Comparison of ENCODE assay signal across 11 cellular contexts in genomic region chr11:72617080-72617744, GRCh38. TPM values are rescaled to one million over a fixed set of nuclear protein-coding genes. Genes with fewer than 3 reads are reported as not detected.
DNase-seq lines count a peak whose midpoint lies in the region; ATAC-seq and TF ChIP-seq lines count a peak whose summit lies in the region.
"Had no signal": no experiment of that assay in that cellular context is flagged by ENCODE, and none has a peak within 500 bp of the region (broad histone marks: within the 10 kb centered on the region; RNA-seq: fewer than 3 reads in every experiment).

No MANE protein-coding gene starts in this region.

- H3K9me3 ChIP-seq in HEK293 (ENCODE audit: control insufficient read depth, insufficient read depth, low read depth, low read length) = no peaks in the 10 kb centered on the region
- H3K9me3 ChIP-seq in gastrocnemius medialis = no peaks in the 10 kb centered on the region
- H3K9me3 ChIP-seq in BE2C = no peaks in the 10 kb centered on the region
- H3K9me3 ChIP-seq in Caco-2 = no peaks in the 10 kb centered on the region

- H3K4me1 Mint-ChIP-seq in progenitor cell of endocrine pancreas (ENCODE audit: low read depth) (no peaks in the 10 kb centered on the region), Caco-2 (ENCODE audit: low read depth, unreplicated experiment) (no peaks in the 10 kb centered on the region)

- H3K4me1 ChIP-seq in HEK293 (ENCODE audit: control insufficient read depth, insufficient read depth, low read length) (no peaks in the 10 kb centered on the region), gastrocnemius medialis (peaks cover 10 to 13% of the 10 kb centered on the region in 2 donors), BE2C (peaks cover 16% of the 10 kb centered on the region), Caco-2 (no peaks in the 10 kb centered on the region)

- H3K4me3 ChIP-seq in HEK293 (ENCODE audit: low read depth, low read length) (no peak overlapping the region), astrocyte of the spinal cord (ENCODE audit: low read depth, low read length) (no peak overlapping the region), gastrocnemius medialis (no peak overlapping the region), BE2C (ENCODE audit: low read depth, low read length) (no peak overlapping the region), Caco-2 (ENCODE audit: low read depth, low read length) (no peak overlapping the region)
- H3K4me3 ChIP-seq: lung had no signal

- POLR2A ChIA-PET in HEK293 (lab: Yijun Ruan, JAX) (no interaction called here), Caco-2 (lab: Charles Lee) (no interaction called here)

- in situ Hi-C loops in astrocyte of the spinal cord (cut with HindIII; ENCODE audit: low sequenced_read_pairs) (no loop called here), gastrocnemius medialis (cut with MboI; ENCODE audit: low sequenced_read_pairs in 4 of 4) (no loop called here)

- CTCF ChIA-PET in HEK293 (lab: Yijun Ruan, JAX) (interaction anchor here (1.0 kb wide), 1 partner anchor 66 kb away, joined by 3 read pairs; no protein-coding TSS in a partner anchor), Caco-2 (lab: Charles Lee) (interaction anchor here (1.0 kb wide), 1 partner anchor 31 kb away, joined by 3 read pairs; no protein-coding TSS in a partner anchor)

- H3K27ac Mint-ChIP-seq in progenitor cell of endocrine pancreas (no peak overlapping the region), Caco-2 (ENCODE audit: unreplicated experiment) (no peak overlapping the region)
- H3K27ac Mint-ChIP-seq: CD8-positive, alpha-beta memory T cell had no signal

- peak; percentile 38 to 68 for ATAC-seq in gastrocnemius medialis
- no peak for ATAC-seq in GM21717 (IDR thresholded peaks at IDR 0.05; ENCODE audit: unreplicated experiment)

- no TSS peak for BruUV-seq in Caco-2 (replicated peaks; lab: Mats Ljungman, UMichigan)

- TF ChIP-seq CTCF in HEK293 (tag by site-specific recombination; IDR thresholded peaks at IDR 0.05) (no peak), astrocyte of the spinal cord (IDR thresholded peaks at IDR 0.05; ENCODE audit: low read depth, low read length) (no peak), gastrocnemius medialis (IDR thresholded peaks at IDR 0.05 in 4 of 5, conservative IDR thresholded peaks at IDR 0.05 in 1 of 5) (no peak), progenitor cell of endocrine pancreas (IDR thresholded peaks at IDR 0.05; ENCODE audit: unreplicated experiment) (no peak), BE2C (IDR thresholded peaks at IDR 0.05; ENCODE audit: low read depth, low read length) (no peak), Caco-2 (IDR thresholded peaks at IDR 0.05; ENCODE audit: insufficient read depth in 1 of 2, low read depth in 1 of 2, low read length in 1 of 2, severe bottlenecking in 1 of 2, unreplicated experiment in 1 of 2) (no peak)

- DNase-seq in astrocyte of the spinal cord (ENCODE audit: low read depth, low spot score) (peak; percentile 23), gastrocnemius medialis (peak in 1 of 2 donors; percentile 28), progenitor cell of endocrine pancreas (ENCODE audit: low spot score, unreplicated experiment) (no peak), BE2C (no peak), Caco-2 (no peak)
- DNase-seq: activated naive CD4-positive, alpha-beta T cell treated with Interleukin-2 at 50 U/mL for 16 hours; CD8-positive, alpha-beta memory T cell had no signal

- peaks cover 2% of the 10 kb centered on the region for H3K27me3 ChIP-seq in layer of hippocampus (ENCODE audit: control insufficient read depth, insufficient read depth, low read length)
- H3K27me3 ChIP-seq in gastrocnemius medialis = no peaks in the 10 kb centered on the region
- H3K27me3 ChIP-seq in BE2C = no peaks in the 10 kb centered on the region
- peaks cover 17% of the 10 kb centered on the region for H3K27me3 ChIP-seq in Caco-2 (replicated peaks; ENCODE audit: control insufficient read depth, insufficient read depth, low read length)

- intact Hi-C loops in gastrocnemius medialis (cut with DNase I; ENCODE audit: low total_unique reads) = no loop called here
- intact Hi-C loops in Caco-2 (cut with micrococcal nuclease; ENCODE audit: unreplicated experiment) = no loop called here

- H3K27ac ChIP-seq in HEK293 (ENCODE audit: extremely low read depth, low read depth, low read length) (no peak overlapping the region), layer of hippocampus (ENCODE audit: low read depth, low read length) (peak overlapping the region; percentile 44), gastrocnemius medialis (peak overlapping the region in 1 of 4 donors; percentile 22)

- H3K9me3 Mint-ChIP-seq in progenitor cell of endocrine pancreas (ENCODE audit: low read depth) (no peaks in the 10 kb centered on the region), Caco-2 (ENCODE audit: unreplicated experiment) (no peaks in the 10 kb centered on the region)
- H3K9me3 Mint-ChIP-seq: CD8-positive, alpha-beta memory T cell had no signal

- H3K36me3 ChIP-seq in HEK293 (ENCODE audit: control insufficient read depth in 2 of 2, insufficient read depth in 1 of 2, low read length in 2 of 2) (no peaks in the 10 kb centered on the region), gastrocnemius medialis (no peaks in the 10 kb centered on the region), BE2C (peaks cover 7% of the 10 kb centered on the region), Caco-2 (ENCODE audit: control insufficient read depth, insufficient read depth, low read length) (no peaks in the 10 kb centered on the region)

- H3K4me3 Mint-ChIP-seq in progenitor cell of endocrine pancreas (ENCODE audit: low read depth) (no peak overlapping the region), Caco-2 (ENCODE audit: unreplicated experiment) (no peak overlapping the region)
- H3K4me3 Mint-ChIP-seq: CD8-positive, alpha-beta memory T cell had no signal

- H3K27me3 Mint-ChIP-seq in progenitor cell of endocrine pancreas (peaks cover 58% of the 10 kb centered on the region), Caco-2 (ENCODE audit: insufficient read depth, unreplicated experiment) (peaks cover 42% of the 10 kb centered on the region)

- TF ChIP-seq POLR2A in gastrocnemius medialis (IDR thresholded peaks at IDR 0.05) = no peak

- H3K36me3 Mint-ChIP-seq in progenitor cell of endocrine pancreas (ENCODE audit: insufficient read depth) (no peaks in the 10 kb centered on the region), Caco-2 (ENCODE audit: insufficient read depth, unreplicated experiment) (no peaks in the 10 kb centered on the region)
- H3K36me3 Mint-ChIP-seq: CD8-positive, alpha-beta memory T cell had no signal

TF ChIP-seq in HEK293, 187 proteins besides CTCF, POLR2A, EP300 and RAD21:
- TF ChIP-seq ZNF501 (tag by site-specific recombination; IDR thresholded peaks at IDR 0.05) (no peak), ZNF341 (tag by site-specific recombination; IDR thresholded peaks at IDR 0.05; ENCODE audit: low read depth) (0 out of 2 replicates have a peak, but pooled peaks have one; percentile 17), ZBTB6 (tag by site-specific recombination; IDR thresholded peaks at IDR 0.05) (no peak), ZFHX2 (tag by site-specific recombination; conservative IDR thresholded peaks at IDR 0.05) (peak; percentile 86), ZNF677 (tag by site-specific recombination; IDR thresholded peaks at IDR 0.05) (no peak), ZIC2 (tag by site-specific recombination; IDR thresholded peaks at IDR 0.05) (peak; percentile 73), ZNF274 (IDR thresholded peaks at IDR 0.05; ENCODE audit: low read length) (no peak), ZNF274 (tag by site-specific recombination; IDR thresholded peaks at IDR 0.05; ENCODE audit: borderline replicate concordance) (no peak), EGR2 (tag by site-specific recombination; IDR thresholded peaks at IDR 0.05; ENCODE audit: low read depth) (peak; percentile 82)

RNA-seq across cellular contexts. Expression of gene PDE2A, which starts 57.0 kb away (rescaled TPM):
- total RNA-seq in gastrocnemius medialis (10 to 100 TPM; 13.4 to 26.6 (median 21.9) TPM), progenitor cell of endocrine pancreas (0.91 and 4.0 TPM in 2 replicates), Caco-2 (2022) (1.2 and 1.4 TPM in 2 replicates)
- 298 TPM for polyA plus RNA-seq in BE2C (2012; ENCODE audit: insufficient read depth, insufficient read length, low read depth)
